17 cellular contexts compared by ENCODE assay signal in the genomic region with DNA sequence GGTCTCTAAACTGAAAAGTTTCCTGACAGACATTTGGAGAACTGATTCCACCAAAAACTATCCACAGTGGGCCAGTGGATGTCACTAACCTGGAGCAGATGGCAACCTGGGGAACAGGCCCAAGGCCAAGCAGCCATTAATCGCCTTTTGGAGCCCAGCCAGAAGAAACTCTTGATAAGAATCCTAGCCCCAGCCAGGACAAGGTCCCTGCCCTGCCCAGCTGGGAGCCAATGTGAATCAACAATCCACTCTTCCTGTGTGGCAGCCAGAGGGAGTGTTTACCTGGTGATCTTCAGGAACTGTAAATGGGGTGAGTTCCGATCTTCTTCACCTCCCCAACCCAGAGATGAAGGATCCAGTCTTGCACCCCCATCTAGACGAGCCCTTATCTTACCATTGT. TPM values are rescaled to one million over a fixed set of nuclear protein-coding genes. Genes with fewer than 3 reads are reported as not detected.
"Had no signal": no experiment of that assay in that cellular context is flagged by ENCODE, and none has a peak within 500 bp of the region (broad histone marks: within the 10 kb centered on the region; RNA-seq: fewer than 3 reads in every experiment).

No MANE protein-coding gene starts in this region.

- H3K4me1 ChIP-seq: testis had no signal

- ATAC-seq: activated CD8-positive, alpha-beta memory T cell treated with anti-CD3 and anti-CD28 coated beads, Interleukin-2, amount 10 ng/mL, durations not matched to agents 7 days and 5 days; left cardiac atrium had no signal

- DNase-seq: activated CD4-positive, alpha-beta T cell treated with anti-CD3 and anti-CD28 coated beads for 1 hour; activated CD4-positive, alpha-beta T cell treated with anti-CD3 and anti-CD28 coated beads, Interleukin-2, amount 50 U/mL, for 48 hours; activated CD8-positive, alpha-beta memory T cell treated with anti-CD3 and anti-CD28 coated beads, Interleukin-2, amount 10 ng/mL, durations not matched to agents 7 days and 5 days; activated gamma-delta T cell; activated naive CD8-positive, alpha-beta T cell treated with anti-CD3 and anti-CD28 coated beads for 36 hours; activated T-cell treated with anti-CD3 and anti-CD28 coated beads, Interleukin-2, amount 50 U/mL, for 24 hours; cerebellar nuclear complex; glutamatergic neuron; immature natural killer cell; left cardiac atrium; stimulated activated CD4-positive, alpha-beta T cell treated with anti-CD3 and anti-CD28 coated beads, Interleukin-4, amount 100 ng/mL, for 1 hour; testis had no signal

- H3K27me3 ChIP-seq: testis had no signal

- H3K9me3 ChIP-seq: testis had no signal

- FAIRE-seq: endometrium, urothelium cell line had no signal

- H3K27ac ChIP-seq: esophagus muscularis mucosa, testis had no signal

- H3K36me3 ChIP-seq: esophagus muscularis mucosa had no signal

- H3K4me3 ChIP-seq: esophagus muscularis mucosa, testis had no signal

RNA-seq across cellular contexts. Expression of a gene that starts 14.5 kb away (rescaled TPM):
- total RNA-seq: activated CD8-positive, alpha-beta memory T cell treated with anti-CD3 and anti-CD28 coated beads, Interleukin-2, amount 10 ng/mL, durations not matched to agents 7 days and 5 days; activated naive CD8-positive, alpha-beta T cell treated with anti-CD3 and anti-CD28 coated beads for 36 hours; esophagus muscularis mucosa; left cardiac atrium; osteocyte had no signal
- polyA plus RNA-seq: immature natural killer cell, neural cell had no signal
